ENCODE assay signal across 10 cellular contexts in genomic region chr1:160705824-160706223, GRCh38. TPM values are rescaled to one million over a fixed set of nuclear protein-coding genes. Genes with fewer than 3 reads are reported as not detected.
A peak's percentile ranks its signal among the peaks of the same experiment; 100 is the strongest.
DNase-seq lines count a peak whose midpoint lies in the region; ATAC-seq and TF ChIP-seq lines count a peak whose summit lies in the region.
"Not testable (repeated sequence)": the region's sequence is repeated elsewhere in the genome, so short reads cannot be mapped to it uniquely, and the experiment has no call there.
"Had no signal": no experiment of that assay in that cellular context is flagged by ENCODE, and none has a peak within 500 bp of the region (broad histone marks: within the 10 kb centered on the region; RNA-seq: fewer than 3 reads in every experiment).

No MANE protein-coding gene starts in this region.

- H3K9me3 ChIP-seq in BLaER1 treated with 17β-estradiol and CSF1 and Interleukin-3, amounts not matched to agents 10 nM and 100 nM (replicated peaks in 1 of 11), result peaks cover 0 to 19% (median 0%) of the 10 kb centered on the region in 11 experiments; a peak in 3 of 22 replicates
- H3K9me3 ChIP-seq in Loucy (ENCODE audit: insufficient read depth, low read depth, low read length); naive thymus-derived CD4-positive, alpha-beta T cell (ENCODE audit: control insufficient read depth in 2 of 3, low read length in 3 of 3); upper lobe of right lung: not testable (repeated sequence)

- H3K27me3 ChIP-seq in BLaER1 treated with 17β-estradiol and CSF1 and Interleukin-3, amounts not matched to agents 10 nM and 100 nM, result peaks cover 0 to 35% (median 0%) of the 10 kb centered on the region in 11 experiments; a peak in 5 of 22 replicates
- H3K27me3 ChIP-seq in Loucy (ENCODE audit: insufficient read depth, low read length, poor library complexity, severe bottlenecking); naive thymus-derived CD4-positive, alpha-beta T cell (ENCODE audit: control insufficient read depth in 2 of 2, insufficient read depth in 2 of 2, low read length in 2 of 2); upper lobe of right lung: not testable (repeated sequence)

- peaks cover 0 to 76% (median 0%) of the 10 kb centered on the region in 11 experiments; a peak in 5 of 22 replicates for H4K20me1 ChIP-seq in BLaER1 treated with 17β-estradiol and CSF1 and Interleukin-3, amounts not matched to agents 10 nM and 100 nM
- not testable (repeated sequence) for H4K20me1 ChIP-seq in Loucy (ENCODE audit: insufficient read depth, low read length, poor library complexity, severe bottlenecking)

- H3K9me2 ChIP-seq in Loucy (replicated peaks; ENCODE audit: low read depth, low read length), result not testable (repeated sequence)

- peak overlapping the region in 1 of 11 experiments; percentile 7; a peak in 3 of 22 replicates for H3K27ac ChIP-seq in BLaER1 treated with 17β-estradiol and CSF1 and Interleukin-3, amounts not matched to agents 10 nM and 100 nM
- peak overlapping the region; percentile 99 for H3K27ac ChIP-seq in naive thymus-derived CD4-positive, alpha-beta T cell (ENCODE audit: low read depth, low read length)
- H3K27ac ChIP-seq in upper lobe of right lung, result peak overlapping the region; percentile 51

- POLR2A ChIA-PET in naive thymus-derived CD4-positive, alpha-beta T cell (lab: Charles Lee), result interaction anchor here (0.7 to 4.3 kb wide), 3 partner anchors 15 to 92 kb away, joined by 3 to 18 read pairs (median 4); no protein-coding TSS in a partner anchor

- peaks cover 46% of the 10 kb centered on the region for H3K36me3 Mint-ChIP-seq in T-helper 1 cell treated with Interleukin-12 subunit alpha and Interleukin-12 subunit beta and Interleukin-4 antibody, amounts not matched to agents 30 μg/mL and 1 μg/mL, for 36 hours (ENCODE audit: low read depth)
- H3K36me3 Mint-ChIP-seq in activated T-helper 1 cell treated with anti-CD3 and anti-CD28 coated beads, Interleukin-12 subunit alpha, Interleukin-12 subunit beta, Interleukin-2, Interleukin-4 antibody, amounts not matched to agents 30 ng/mL and 10 ng/mL and 1 ng/mL, durations not matched to agents 14 hours and 24 hours and 36 hours (ENCODE audit: low read depth), result peaks cover 43% of the 10 kb centered on the region
- H3K36me3 Mint-ChIP-seq in central memory CD8-positive, alpha-beta T cell (ENCODE audit: insufficient read depth), result peaks cover 44% of the 10 kb centered on the region
- H3K36me3 Mint-ChIP-seq in naive thymus-derived CD4-positive, alpha-beta T cell, result peaks cover 12 to 37% (median 35%) of the 10 kb centered on the region in 5 donors

- H3K36me3 ChIP-seq in BLaER1 treated with 17β-estradiol and CSF1 and Interleukin-3, amounts not matched to agents 10 nM and 100 nM, result peaks cover 0 to 48% (median 9%) of the 10 kb centered on the region in 11 experiments; a peak in 13 of 22 replicates
- H3K36me3 ChIP-seq in Loucy (ENCODE audit: insufficient read depth, low read length); upper lobe of right lung: not testable (repeated sequence)
- H3K36me3 ChIP-seq in naive thymus-derived CD4-positive, alpha-beta T cell (ENCODE audit: control insufficient read depth in 2 of 3, insufficient read depth in 3 of 3, low read length in 3 of 3), result peaks cover 0 to 17% (median 0%) of the 10 kb centered on the region in 3 experiments

- peak overlapping the region; percentile 72 to 99 (median 95) for H3K4me2 ChIP-seq in BLaER1 treated with 17β-estradiol and CSF1 and Interleukin-3, amounts not matched to agents 10 nM and 100 nM
- peak overlapping the region; percentile 95 for H3K4me2 ChIP-seq in Loucy (ENCODE audit: low read depth, low read length, poor library complexity, severe bottlenecking)

- not testable (repeated sequence) for H3K9ac ChIP-seq in BLaER1 treated with 17β-estradiol and CSF1 and Interleukin-3, amounts not matched to agents 10 nM and 100 nM; Loucy (ENCODE audit: low read depth, low read length, poor library complexity, severe bottlenecking)

- ATAC-seq in central memory CD8-positive, alpha-beta T cell (replicated peaks; ENCODE audit: extremely low read depth, poor library complexity, severe bottlenecking), result peak; percentile 34
- ATAC-seq in naive thymus-derived CD4-positive, alpha-beta T cell; upper lobe of right lung: not testable (repeated sequence)

- peak overlapping the region; percentile 79 for H3K27ac Mint-ChIP-seq in T-helper 1 cell treated with Interleukin-12 subunit alpha and Interleukin-12 subunit beta and Interleukin-4 antibody, amounts not matched to agents 30 μg/mL and 1 μg/mL, for 36 hours
- peak overlapping the region; percentile 62 for H3K27ac Mint-ChIP-seq in activated T-helper 1 cell treated with anti-CD3 and anti-CD28 coated beads, Interleukin-12 subunit alpha, Interleukin-12 subunit beta, Interleukin-2, Interleukin-4 antibody, amounts not matched to agents 30 ng/mL and 10 ng/mL and 1 ng/mL, durations not matched to agents 14 hours and 24 hours and 36 hours
- H3K27ac Mint-ChIP-seq in central memory CD8-positive, alpha-beta T cell (ENCODE audit: low read depth), result not testable (repeated sequence)
- H3K27ac Mint-ChIP-seq in naive thymus-derived CD4-positive, alpha-beta T cell, result peak overlapping the region in 5 of 9 donors; percentile 24 to 91 (median 81)

- CTCF ChIA-PET in naive thymus-derived CD4-positive, alpha-beta T cell (lab: Charles Lee), result interaction anchor here (0.5 to 7.9 kb wide), 3 partner anchors 19 to 248 kb away, joined by 3 to 46 read pairs (median 5); no protein-coding TSS in a partner anchor

- H3K4me3 Mint-ChIP-seq in T-helper 1 cell treated with Interleukin-12 subunit alpha and Interleukin-12 subunit beta and Interleukin-4 antibody, amounts not matched to agents 30 μg/mL and 1 μg/mL, for 36 hours, result peak overlapping the region; percentile 69
- H3K4me3 Mint-ChIP-seq in activated T-helper 1 cell treated with anti-CD3 and anti-CD28 coated beads, Interleukin-12 subunit alpha, Interleukin-12 subunit beta, Interleukin-2, Interleukin-4 antibody, amounts not matched to agents 30 ng/mL and 10 ng/mL and 1 ng/mL, durations not matched to agents 14 hours and 24 hours and 36 hours; central memory CD8-positive, alpha-beta T cell: not testable (repeated sequence)
- H3K4me3 Mint-ChIP-seq in naive thymus-derived CD4-positive, alpha-beta T cell, result peak overlapping the region in 1 of 10 donors; percentile 83

- not testable (repeated sequence) for H3K27me3 Mint-ChIP-seq in T-helper 1 cell treated with Interleukin-12 subunit alpha and Interleukin-12 subunit beta and Interleukin-4 antibody, amounts not matched to agents 30 μg/mL and 1 μg/mL, for 36 hours (ENCODE audit: low read depth); activated T-helper 1 cell treated with anti-CD3 and anti-CD28 coated beads, Interleukin-12 subunit alpha, Interleukin-12 subunit beta, Interleukin-2, Interleukin-4 antibody, amounts not matched to agents 30 ng/mL and 10 ng/mL and 1 ng/mL, durations not matched to agents 14 hours and 24 hours and 36 hours (ENCODE audit: insufficient read depth); central memory CD8-positive, alpha-beta T cell; naive thymus-derived CD4-positive, alpha-beta T cell

- H3F3A ChIP-seq in Loucy (ENCODE audit: low read depth), result not testable (repeated sequence)

- not testable (repeated sequence) for DNase-seq in GM12865 (ENCODE audit: low read depth); activated T-helper 1 cell treated with anti-CD3 and anti-CD28 coated beads, Interleukin-12 subunit alpha, Interleukin-12 subunit beta, Interleukin-2, Interleukin-4 antibody, amounts not matched to agents 30 ng/mL and 10 ng/mL and 1 ng/mL, durations not matched to agents 14 hours and 24 hours and 36 hours (ENCODE audit: low spot score); central memory CD8-positive, alpha-beta T cell (ENCODE audit: low spot score in 2 of 2); naive thymus-derived CD4-positive, alpha-beta T cell; upper lobe of right lung

- peaks cover 73 to 88% (median 75%) of the 10 kb centered on the region in 10 experiments for H3K4me1 ChIP-seq in BLaER1 treated with 17β-estradiol and CSF1 and Interleukin-3, amounts not matched to agents 10 nM and 100 nM
- peaks cover 61% of the 10 kb centered on the region for H3K4me1 ChIP-seq in Loucy (ENCODE audit: insufficient read depth, low read length, poor library complexity, severe bottlenecking)
- H3K4me1 ChIP-seq in naive thymus-derived CD4-positive, alpha-beta T cell (ENCODE audit: control insufficient read depth in 2 of 2, insufficient read depth in 2 of 2, low read length in 2 of 2), result peaks cover 71 to 74% of the 10 kb centered on the region in 2 donors
- peaks cover 25% of the 10 kb centered on the region for H3K4me1 ChIP-seq in upper lobe of right lung

- not testable (repeated sequence) for H3K9me3 Mint-ChIP-seq in T-helper 1 cell treated with Interleukin-12 subunit alpha and Interleukin-12 subunit beta and Interleukin-4 antibody, amounts not matched to agents 30 μg/mL and 1 μg/mL, for 36 hours; activated T-helper 1 cell treated with anti-CD3 and anti-CD28 coated beads, Interleukin-12 subunit alpha, Interleukin-12 subunit beta, Interleukin-2, Interleukin-4 antibody, amounts not matched to agents 30 ng/mL and 10 ng/mL and 1 ng/mL, durations not matched to agents 14 hours and 24 hours and 36 hours; central memory CD8-positive, alpha-beta T cell; naive thymus-derived CD4-positive, alpha-beta T cell

- peaks cover 86% of the 10 kb centered on the region for H3K79me2 ChIP-seq in Loucy (ENCODE audit: insufficient read depth, low read length)

- intact Hi-C loops in activated T-helper 1 cell treated with anti-CD3 and anti-CD28 coated beads, Interleukin-12 subunit alpha, Interleukin-12 subunit beta, Interleukin-2, Interleukin-4 antibody, amounts not matched to agents 30 ng/mL and 10 ng/mL and 1 ng/mL, durations not matched to agents 14 hours and 24 hours and 36 hours (cut with micrococcal nuclease); upper lobe of right lung (cut with DNase I): not testable (repeated sequence)
- intact Hi-C loops in naive thymus-derived CD4-positive, alpha-beta T cell (cut with micrococcal nuclease), result loop anchor here in 1 of 2 donors (2.0 to 5.0 kb wide), 2 partner anchors 34 to 59 kb away; partner anchors contain the start of gene SLAMF1

- H2AFZ ChIP-seq in Loucy (ENCODE audit: low read length), result not testable (repeated sequence)

- not testable (repeated sequence) for H3K4me3 ChIP-seq in BLaER1 treated with 17β-estradiol and CSF1 and Interleukin-3, amounts not matched to agents 10 nM and 100 nM; Loucy (ENCODE audit: low read length, poor library complexity, severe bottlenecking); naive thymus-derived CD4-positive, alpha-beta T cell (ENCODE audit: low read length); upper lobe of right lung
- peak overlapping the region; percentile 97 for H3K4me3 ChIP-seq in GM12865 (ENCODE audit: low read depth, low read length)

- TF ChIP-seq CTCF in GM12865 (IDR thresholded peaks at IDR 0.05; ENCODE audit: insufficient read depth, low read depth, low read length, missing control alignments); upper lobe of right lung (IDR thresholded peaks at IDR 0.05): not testable (repeated sequence)
- peak; percentile 37; the same call in 1 of the 2 replicates for TF ChIP-seq CTCF in Loucy (conservative IDR thresholded peaks at IDR 0.05; ENCODE audit: low read length)

- peaks cover 45% of the 10 kb centered on the region for H3K4me1 Mint-ChIP-seq in T-helper 1 cell treated with Interleukin-12 subunit alpha and Interleukin-12 subunit beta and Interleukin-4 antibody, amounts not matched to agents 30 μg/mL and 1 μg/mL, for 36 hours (ENCODE audit: low read depth)
- H3K4me1 Mint-ChIP-seq in activated T-helper 1 cell treated with anti-CD3 and anti-CD28 coated beads, Interleukin-12 subunit alpha, Interleukin-12 subunit beta, Interleukin-2, Interleukin-4 antibody, amounts not matched to agents 30 ng/mL and 10 ng/mL and 1 ng/mL, durations not matched to agents 14 hours and 24 hours and 36 hours (ENCODE audit: low read depth), result not testable (repeated sequence)
- H3K4me1 Mint-ChIP-seq in central memory CD8-positive, alpha-beta T cell, result peaks cover 48% of the 10 kb centered on the region
- peaks cover 0 to 53% (median 45%) of the 10 kb centered on the region in 7 donors for H3K4me1 Mint-ChIP-seq in naive thymus-derived CD4-positive, alpha-beta T cell

RNA-seq across cellular contexts. Expression of gene CD48, which starts 5.8 kb away (rescaled TPM):
- 219 and 222 TPM in 2 replicates for total RNA-seq in activated T-helper 1 cell treated with anti-CD3 and anti-CD28 coated beads, Interleukin-12 subunit alpha, Interleukin-12 subunit beta, Interleukin-2, Interleukin-4 antibody, amounts not matched to agents 30 ng/mL and 10 ng/mL and 1 ng/mL, durations not matched to agents 14 hours and 24 hours and 36 hours
- 100 to 1,000 TPM; 253 to 438 (median 358) TPM for total RNA-seq in naive thymus-derived CD4-positive, alpha-beta T cell
- polyA plus RNA-seq in naive thymus-derived CD4-positive, alpha-beta T cell, result 100 to 1,000 TPM; 200 to 223 TPM
- 21.5 TPM for total RNA-seq in upper lobe of right lung
- total RNA-seq: A172 had no signal
- polyA plus RNA-seq: SK-N-SH had no signal

RNA-seq across cellular contexts. Expression of gene SLAMF7, which starts 33.2 kb away (rescaled TPM):
- 43.7 and 53.6 TPM in 2 replicates for total RNA-seq in activated T-helper 1 cell treated with anti-CD3 and anti-CD28 coated beads, Interleukin-12 subunit alpha, Interleukin-12 subunit beta, Interleukin-2, Interleukin-4 antibody, amounts not matched to agents 30 ng/mL and 10 ng/mL and 1 ng/mL, durations not matched to agents 14 hours and 24 hours and 36 hours
- total RNA-seq in naive thymus-derived CD4-positive, alpha-beta T cell, result 10 to 100 TPM in 2 of 5 experiments, 1 to 10 TPM in 3; 1.9 to 39.3 (median 7.7) TPM
- polyA plus RNA-seq in naive thymus-derived CD4-positive, alpha-beta T cell, result under 1 TPM; 0.21 to 0.52 TPM
- 9.2 TPM for total RNA-seq in upper lobe of right lung
- polyA plus RNA-seq: SK-N-SH had no signal

RNA-seq across cellular contexts. Expression of gene SLAMF1, which starts 59.0 kb away (rescaled TPM):
- 118 TPM in 2 replicates for total RNA-seq in activated T-helper 1 cell treated with anti-CD3 and anti-CD28 coated beads, Interleukin-12 subunit alpha, Interleukin-12 subunit beta, Interleukin-2, Interleukin-4 antibody, amounts not matched to agents 30 ng/mL and 10 ng/mL and 1 ng/mL, durations not matched to agents 14 hours and 24 hours and 36 hours
- total RNA-seq in naive thymus-derived CD4-positive, alpha-beta T cell, result 10 to 100 TPM; 18.3 to 90.3 (median 31.9) TPM
- 10 to 100 TPM; 14.6 to 17.4 TPM for polyA plus RNA-seq in naive thymus-derived CD4-positive, alpha-beta T cell
- total RNA-seq in upper lobe of right lung, result 1.6 TPM
- polyA plus RNA-seq: SK-N-SH had no signal
